8 cellular contexts compared by ENCODE assay signal in genomic region chr11:129896062-129896461, GRCh38. TPM values are rescaled to one million over a fixed set of nuclear protein-coding genes. Genes with fewer than 3 reads are reported as not detected.
A peak's percentile ranks its signal among the peaks of the same experiment; 100 is the strongest.
DNase-seq lines count a peak whose midpoint lies in the region; ATAC-seq, FAIRE-seq and TF ChIP-seq lines count a peak whose summit lies in the region.

No MANE protein-coding gene starts in this region.

- 69 to 71% methylated on average over 9 of the region's 9 CpGs for WGBS in thyroid gland, 2 donors

- H3K4me1 ChIP-seq in BLaER1 (peaks cover 21% of the 10 kb centered on the region), Karpas-422 (ENCODE audit: low read length) (peaks cover 15% of the 10 kb centered on the region), astrocyte (ENCODE audit: insufficient read depth, low read length) (peaks cover 10% of the 10 kb centered on the region), left lung (peaks cover 8 to 23% of the 10 kb centered on the region in 2 donors), thyroid gland (peaks cover 5 to 6% of the 10 kb centered on the region in 2 donors)

- TF ChIP-seq CTCF in astrocyte (IDR thresholded peaks at IDR 0.05; ENCODE audit: insufficient read depth, low read depth, low read length) (no peak), left lung (IDR thresholded peaks at IDR 0.05) (no peak), thyroid gland (IDR thresholded peaks at IDR 0.05) (no peak)

- no peaks in the 10 kb centered on the region for H3K27me3 Mint-ChIP-seq in astrocyte (ENCODE audit: low read depth, unreplicated experiment)

- no peaks in the 10 kb centered on the region for H3K9me3 ChIP-seq in BLaER1
- no peaks in the 10 kb centered on the region for H3K9me3 ChIP-seq in Karpas-422 (ENCODE audit: low read length)
- no peaks in the 10 kb centered on the region for H3K9me3 ChIP-seq in astrocyte (ENCODE audit: insufficient read depth, low read depth, low read length)
- no peaks in the 10 kb centered on the region for H3K9me3 ChIP-seq in left lung
- no peaks in the 10 kb centered on the region for H3K9me3 ChIP-seq in thyroid gland

- no peaks in the 10 kb centered on the region for H3K9me2 ChIP-seq in Karpas-422 (replicated peaks; ENCODE audit: insufficient read depth, low read length)

- peak overlapping the region; percentile 93 for H3K4me3 Mint-ChIP-seq in astrocyte (ENCODE audit: unreplicated experiment)

- intact Hi-C loops in left lung (cut with DNase I), result no loop called here
- intact Hi-C loops in thyroid gland (cut with DNase I), result no loop called here

- H3K9ac ChIP-seq in BLaER1, result peak overlapping the region; percentile 83; the same call in 1 of the 2 replicates
- H3K9ac ChIP-seq in Karpas-422 (ENCODE audit: low read length), result peak overlapping the region; percentile 66
- peak overlapping the region; percentile 86 for H3K9ac ChIP-seq in astrocyte (ENCODE audit: low read length)

- H3K9me3 Mint-ChIP-seq in astrocyte (ENCODE audit: unreplicated experiment), result no peaks in the 10 kb centered on the region

- peaks cover 9% of the 10 kb centered on the region for H3K4me1 Mint-ChIP-seq in astrocyte (ENCODE audit: low read depth, unreplicated experiment)

- H2AFZ ChIP-seq in Karpas-422 (ENCODE audit: low read length) (no peak overlapping the region; the same call in 1 of the 2 replicates), astrocyte (ENCODE audit: low read depth, low read length) (peak overlapping the region; percentile 91)

- peaks cover 36% of the 10 kb centered on the region for H4K20me1 ChIP-seq in BLaER1
- no peaks in the 10 kb centered on the region for H4K20me1 ChIP-seq in Karpas-422 (ENCODE audit: insufficient read depth, low read depth, low read length)
- H4K20me1 ChIP-seq in astrocyte (ENCODE audit: insufficient read depth, low read length), result peaks cover 24% of the 10 kb centered on the region

- H3K27me3 ChIP-seq in BLaER1, result no peaks in the 10 kb centered on the region
- H3K27me3 ChIP-seq in Karpas-422 (ENCODE audit: low read length), result no peaks in the 10 kb centered on the region
- H3K27me3 ChIP-seq in astrocyte (ENCODE audit: insufficient read depth, low read length), result no peaks in the 10 kb centered on the region
- no peaks in the 10 kb centered on the region for H3K27me3 ChIP-seq in left lung
- no peaks in the 10 kb centered on the region for H3K27me3 ChIP-seq in thyroid gland

- H3K4me2 ChIP-seq in BLaER1, result peak overlapping the region; percentile 64
- peak overlapping the region; percentile 79 for H3K4me2 ChIP-seq in Karpas-422 (ENCODE audit: low read depth, low read length, poor library complexity, severe bottlenecking)
- peak overlapping the region; percentile 91 for H3K4me2 ChIP-seq in astrocyte (ENCODE audit: low read length)

- H3K27ac ChIP-seq in BLaER1, result no peak overlapping the region
- no peak overlapping the region for H3K27ac ChIP-seq in Karpas-422 (ENCODE audit: low read length)
- H3K27ac ChIP-seq in astrocyte (ENCODE audit: low read depth, low read length), result no peak overlapping the region
- peak overlapping the region; percentile 68 to 73 for H3K27ac ChIP-seq in left lung
- H3K27ac ChIP-seq in thyroid gland, result peak overlapping the region in 2 of 3 donors; percentile 82 to 88

- DNase-seq in Karpas-422 (no peak), astrocyte (ENCODE audit: low read depth) (no peak), left lung (no peak), thyroid gland (peak in 1 of 2 donors; percentile 20), occipital lobe (lab: John Stamatoyannopoulos, UW) (no peak)

- no peak for FAIRE-seq in astrocyte (lab: Jason Lieb, UNC)

- peaks cover 5% of the 10 kb centered on the region for H3K36me3 Mint-ChIP-seq in astrocyte (ENCODE audit: low read depth, unreplicated experiment)

- H3K36me3 ChIP-seq in BLaER1 (peaks cover 29% of the 10 kb centered on the region), Karpas-422 (ENCODE audit: insufficient read depth, low read length) (0 out of 2 replicates have a peak, but pooled peaks cover 9% of the 10 kb centered on the region), astrocyte (ENCODE audit: insufficient read depth, low read length) (peaks cover 2% of the 10 kb centered on the region), left lung (peaks cover 0 to 24% of the 10 kb centered on the region in 2 donors), thyroid gland (peaks cover 0 to 7% of the 10 kb centered on the region in 2 donors)

- peak; percentile 41 for ATAC-seq in left lung
- no peak for ATAC-seq in GM18870 (IDR thresholded peaks at IDR 0.05; ENCODE audit: unreplicated experiment)
- no peak for ATAC-seq in HG02938 (IDR thresholded peaks at IDR 0.05; ENCODE audit: unreplicated experiment)

- H3K79me2 ChIP-seq in Karpas-422 (ENCODE audit: low read length) (peaks cover 31% of the 10 kb centered on the region), astrocyte (ENCODE audit: insufficient read depth, low read length) (peaks cover 27% of the 10 kb centered on the region)

- no peak for TF ChIP-seq POLR2A in thyroid gland (IDR thresholded peaks at IDR 0.05)

- peak overlapping the region; percentile 59 for H3K27ac Mint-ChIP-seq in astrocyte (ENCODE audit: unreplicated experiment)

- H3K4me3 ChIP-seq in BLaER1 (peak overlapping the region; percentile 82), Karpas-422 (ENCODE audit: low read length) (peak overlapping the region; percentile 82), astrocyte (ENCODE audit: insufficient read depth, low read depth, low read length) (peak overlapping the region; percentile 89), left lung (peak overlapping the region; percentile 73 to 83), thyroid gland (replicated peaks in 1 of 3) (peak overlapping the region in 1 of 3 donors; percentile 94)

RNA-seq across cellular contexts. Expression of gene NFRKB, which starts 0.7 kb away (rescaled TPM):
- total RNA-seq in Karpas-422 (2014; rRNA removed; shearing (Covaris generic); ENCODE audit: low replicate concordance), result 9.4 and 26.9 TPM in 2 replicates
- total RNA-seq in astrocyte, result 19.3 and 24.9 TPM in 2 replicates
- 10 to 100 TPM; 21.5 to 26.9 TPM for total RNA-seq in left lung
- total RNA-seq in thyroid gland, result 10 to 100 TPM; 48.0 to 91.6 (median 64.3) TPM
- total RNA-seq in occipital lobe, result 20.9 TPM

Comparison
In these comparisons a context has a peak if more than half of its experiments do, and no peak if none do; other contexts are left out.
1. H3K27ac ChIP-seq: peak in left lung (2 of 2) and thyroid gland (2 of 3); none in BLaER1 (single experiment), Karpas-422 (single experiment) and astrocyte (single experiment).
2. Peak in every context shown above with its lines, with median percentiles within 50 percentile points of each other: H3K4me2 ChIP-seq and H3K9ac ChIP-seq.